ENCODE assay signal across 19 cellular contexts in genomic region chr10:12140038-12140437, GRCh38.
"Had no signal": no experiment of that assay in that cellular context is flagged by ENCODE, and none has a peak within 500 bp of the region (broad histone marks: within the 10 kb centered on the region; RNA-seq: fewer than 3 reads in every experiment).

No MANE protein-coding gene starts in this region.

- H3K9ac ChIP-seq: KMS-11 had no signal

- H3K4me3 ChIP-seq: K562, SJSA1, SK-N-MC had no signal

- DNase-seq: NCI-H1105, NCI-H1417, NCI-H1436 treated with DMSO at 0.1 percent for 48 hours, NCI-H1694, NCI-H1930, NCI-H2081, NCI-H2107, NCI-H2227 treated with DMSO at 0.1 percent for 48 hours, NCI-H524, NCI-H526 treated with DMSO at 0.1 percent for 48 hours, NCI-H748 treated with DMSO at 0.1 percent for 48 hours, Right ventricle myocardium superior, RPMI8226, SIG-M5 had no signal

- H3K4me2 ChIP-seq: KMS-11 had no signal

- H3K27me3 ChIP-seq: SJSA1 had no signal

- H3K4me1 ChIP-seq: SJSA1 had no signal

- ATAC-seq: K562 had no signal

- H3K27ac ChIP-seq: HL-60, KMS-11, SJSA1, SK-N-MC had no signal

- H3K9me3 ChIP-seq: SJSA1 had no signal
